Comparison of ENCODE assay signal across 21 cellular contexts in the genomic region with DNA sequence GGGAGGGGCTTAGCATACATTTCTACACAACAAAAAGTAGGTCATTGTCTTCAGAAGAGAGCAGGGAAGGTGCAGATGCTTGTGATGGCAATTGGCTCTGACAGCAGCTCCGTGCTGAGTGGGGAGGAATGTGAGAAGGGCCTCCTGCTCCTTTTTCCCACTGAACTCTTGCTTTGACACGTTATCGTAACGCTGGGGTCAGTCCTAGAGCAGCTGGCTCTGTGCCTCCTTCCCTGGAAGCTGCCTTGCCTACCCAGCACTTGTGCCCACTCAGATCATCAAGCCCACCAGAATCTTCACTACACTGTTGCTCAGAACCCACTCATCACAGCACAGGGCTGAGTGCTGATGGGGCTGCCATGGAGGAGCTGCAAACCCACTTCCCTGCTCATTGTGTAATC. TPM values are rescaled to one million over a fixed set of nuclear protein-coding genes. Genes with fewer than 3 reads are reported as not detected.
DNase-seq lines count a peak whose midpoint lies in the region; ATAC-seq and TF ChIP-seq lines count a peak whose summit lies in the region.
"Had no signal": no experiment of that assay in that cellular context is flagged by ENCODE, and none has a peak within 500 bp of the region (broad histone marks: within the 10 kb centered on the region; RNA-seq: fewer than 3 reads in every experiment).

No MANE protein-coding gene starts in this region.

- H2BK5ac ChIP-seq in mesenchymal stem cell (ENCODE audit: low read depth, low read length, poor library complexity, severe bottlenecking), result no peak overlapping the region

- TF ChIP-seq CTCF in gastroesophageal sphincter (IDR thresholded peaks at IDR 0.05) (no peak), thoracic aorta (IDR thresholded peaks at IDR 0.05) (no peak)

- H3K23ac ChIP-seq in mesenchymal stem cell (ENCODE audit: low read length in 2 of 2), result no peak overlapping the region

- no peak overlapping the region for H3K4me3 Mint-ChIP-seq in activated T-helper 17 cell treated with anti-CD3 and anti-CD28 coated beads, Interleukin-2, amount 50 U/mL, for 72 hours
- H3K4me3 Mint-ChIP-seq: activated B cell treated with CpG ODN at 0.5 μM for 24 hours; activated CD4-positive, alpha-beta memory T cell treated with anti-CD3 and anti-CD28 coated beads, Interleukin-2, amount 10 ng/mL, durations not matched to agents 7 days and 5 days; T-helper 2 cell treated with Interferon-gamma antibody and Interleukin-4, amounts not matched to agents 5 μg/mL and 100 μg/mL, for 36 hours had no signal

- H3K9me3 ChIP-seq in gastroesophageal sphincter, result no peaks in the 10 kb centered on the region
- no peaks in the 10 kb centered on the region for H3K9me3 ChIP-seq in mesenchymal stem cell (ENCODE audit: control insufficient read depth, low read length)
- H3K9me3 ChIP-seq in thoracic aorta, result no peaks in the 10 kb centered on the region
- H3K9me3 ChIP-seq: mucosa of descending colon, SJSA1 had no signal

- no peak overlapping the region for H3K4me3 ChIP-seq in gastroesophageal sphincter
- no peak overlapping the region for H3K4me3 ChIP-seq in mesenchymal stem cell (ENCODE audit: insufficient read depth in 1 of 2, low read depth in 1 of 2, low read length in 2 of 2)
- no peak overlapping the region for H3K4me3 ChIP-seq in thoracic aorta
- H3K4me3 ChIP-seq: mucosa of descending colon, SJSA1 had no signal

- H2AK5ac ChIP-seq in mesenchymal stem cell (ENCODE audit: low read length, severe bottlenecking), result no peak overlapping the region

- no peak overlapping the region for H2BK120ac ChIP-seq in mesenchymal stem cell (ENCODE audit: low read depth, low read length)

- H3K14ac ChIP-seq in mesenchymal stem cell (ENCODE audit: low read length in 2 of 2), result no peak overlapping the region

- TF ChIP-seq POLR2A in gastroesophageal sphincter (IDR thresholded peaks at IDR 0.05), result no peak

- no peak overlapping the region for H4K8ac ChIP-seq in mesenchymal stem cell (ENCODE audit: low read length)

- no peaks in the 10 kb centered on the region for H3K4me1 Mint-ChIP-seq in activated T-helper 17 cell treated with anti-CD3 and anti-CD28 coated beads, Interleukin-2, amount 50 U/mL, for 72 hours
- H3K4me1 Mint-ChIP-seq: activated B cell treated with CpG ODN at 0.5 μM for 24 hours; activated CD4-positive, alpha-beta memory T cell treated with anti-CD3 and anti-CD28 coated beads, Interleukin-2, amount 10 ng/mL, durations not matched to agents 7 days and 5 days had no signal

- no peaks in the 10 kb centered on the region for H3K36me3 Mint-ChIP-seq in activated T-helper 17 cell treated with anti-CD3 and anti-CD28 coated beads, Interleukin-2, amount 50 U/mL, for 72 hours (ENCODE audit: low read depth)

- no peak overlapping the region for H2BK15ac ChIP-seq in mesenchymal stem cell (ENCODE audit: low read depth, poor library complexity, severe bottlenecking)

- H3K27ac ChIP-seq in gastroesophageal sphincter (peak overlapping the region in 3 of 4 donors; percentile 55 to 65 (median 59)), mesenchymal stem cell (ENCODE audit: low read length, poor library complexity, severe bottlenecking) (no peak overlapping the region), thoracic aorta (peak overlapping the region; percentile 34)
- H3K27ac ChIP-seq: 22Rv1, SJSA1 had no signal

- no peaks in the 10 kb centered on the region for H3K79me1 ChIP-seq in mesenchymal stem cell (replicated peaks; ENCODE audit: low read length, poor library complexity, severe bottlenecking)

- H3K4me2 ChIP-seq in mesenchymal stem cell (ENCODE audit: low read length, poor library complexity, severe bottlenecking), result no peak overlapping the region

- WGBS in gastroesophageal sphincter (ENCODE audit: low coverage in 1 of 2), 2 donors, result 13 to 37% methylated on average over 4 of the region's 4 CpGs
- WGBS in mesenchymal stem cell, result 63% methylated on average over 4 of the region's 4 CpGs

- H3K4ac ChIP-seq in mesenchymal stem cell (ENCODE audit: low read depth in 1 of 2, low read length in 2 of 2), result no peak overlapping the region

- H3K18ac ChIP-seq in mesenchymal stem cell (ENCODE audit: low read depth in 1 of 2, low read length in 2 of 2), result no peak overlapping the region

- TF ChIP-seq EP300 in gastroesophageal sphincter (IDR thresholded peaks at IDR 0.05), result no peak

- H3K9me3 Mint-ChIP-seq in activated T-helper 17 cell treated with anti-CD3 and anti-CD28 coated beads, Interleukin-2, amount 50 U/mL, for 72 hours, result no peaks in the 10 kb centered on the region
- H3K9me3 Mint-ChIP-seq: activated CD4-positive, alpha-beta memory T cell treated with anti-CD3 and anti-CD28 coated beads, Interleukin-2, amount 10 ng/mL, durations not matched to agents 7 days and 5 days; T-helper 2 cell treated with Interferon-gamma antibody and Interleukin-4, amounts not matched to agents 5 μg/mL and 100 μg/mL, for 36 hours had no signal

- no peak overlapping the region for H3K27ac Mint-ChIP-seq in activated T-helper 17 cell treated with anti-CD3 and anti-CD28 coated beads, Interleukin-2, amount 50 U/mL, for 72 hours
- H3K27ac Mint-ChIP-seq: activated B cell treated with CpG ODN at 0.5 μM for 24 hours; activated CD4-positive, alpha-beta memory T cell treated with anti-CD3 and anti-CD28 coated beads, Interleukin-2, amount 10 ng/mL, durations not matched to agents 7 days and 5 days; T-helper 2 cell treated with Interferon-gamma antibody and Interleukin-4, amounts not matched to agents 5 μg/mL and 100 μg/mL, for 36 hours had no signal

- no peak overlapping the region for H2AFZ ChIP-seq in mesenchymal stem cell (ENCODE audit: low read depth, low read length)

- peak overlapping the region; percentile 58 for H4K91ac ChIP-seq in mesenchymal stem cell (ENCODE audit: low read length)

- H3K4me1 ChIP-seq in gastroesophageal sphincter (peaks cover 4 to 60% (median 5%) of the 10 kb centered on the region in 3 donors), mesenchymal stem cell (ENCODE audit: control insufficient read depth, insufficient read depth, low read depth, low read length) (peaks cover 3% of the 10 kb centered on the region), thoracic aorta (ENCODE audit: control insufficient read depth in 1 of 2, low read depth in 2 of 2) (peaks cover 3 to 67% of the 10 kb centered on the region in 2 donors)

- ATAC-seq in gastroesophageal sphincter (peak; percentile 10), thoracic aorta (ENCODE audit: insufficient number of reproducible peaks, low FRiP score, low read depth) (no peak)
- no peak for ATAC-seq in activated T-helper 17 cell treated with anti-CD3 and anti-CD28 coated beads, Interleukin-2, amount 50 U/mL, for 72 hours (replicated peaks)
- ATAC-seq: mucosa of descending colon; stimulated activated naive CD8-positive, alpha-beta T cell treated with anti-CD3 and anti-CD28 coated beads, Interleukin-15, Interleukin-2, amounts not matched to agents 100 U/mL and 50 U/mL, for 24 hours had no signal

- H3K27me3 ChIP-seq in gastroesophageal sphincter (no peaks in the 10 kb centered on the region), mesenchymal stem cell (ENCODE audit: control insufficient read depth in 1 of 2, insufficient read depth in 1 of 2, low read length in 2 of 2) (no peaks in the 10 kb centered on the region), thoracic aorta (replicated peaks; ENCODE audit: insufficient read depth) (no peaks in the 10 kb centered on the region)
- H3K27me3 ChIP-seq: SJSA1 had no signal

- H2BK12ac ChIP-seq in mesenchymal stem cell (ENCODE audit: low read length in 2 of 2), result no peak overlapping the region

- DNase-seq in DMS 273 (lab: John Stamatoyannopoulos, UW; ENCODE audit: unreplicated experiment), result peak; percentile 2
- no peak for DNase-seq in DMS 273 treated with DMSO at 0.1 percent for 48 hours (lab: John Stamatoyannopoulos, UW)
- no peak for DNase-seq in mesenchymal stem cell
- DNase-seq in thoracic aorta (ENCODE audit: low spot score), result no peak
- DNase-seq in 8988T, result no peak
- no peak for DNase-seq in NCI-H446 (lab: John Stamatoyannopoulos, UW)
- DNase-seq: activated B cell treated with CpG ODN at 0.5 μM for 24 hours; activated CD4-positive, alpha-beta memory T cell treated with anti-CD3 and anti-CD28 coated beads, Interleukin-2, amount 10 ng/mL, durations not matched to agents 7 days and 5 days; activated naive CD4-positive, alpha-beta T cell treated with anti-CD3 and anti-CD28 coated beads, Interleukin-2, amount 50 U/mL, for 16 hours; aorta; Calu3; GOT3; mucosa of descending colon; NCI-H1105; NCI-H774; stimulated activated naive CD8-positive, alpha-beta T cell treated with anti-CD3 and anti-CD28 coated beads, Interleukin-15, Interleukin-2, amounts not matched to agents 100 U/mL and 50 U/mL, for 24 hours had no signal

- no peaks in the 10 kb centered on the region for H3K36me3 ChIP-seq in gastroesophageal sphincter
- peaks cover 0 to 3% of the 10 kb centered on the region in 2 experiments for H3K36me3 ChIP-seq in mesenchymal stem cell (ENCODE audit: control insufficient read depth in 1 of 2, insufficient read depth in 2 of 2, low read depth in 1 of 2, low read length in 2 of 2)
- no peaks in the 10 kb centered on the region for H3K36me3 ChIP-seq in thoracic aorta
- H3K36me3 ChIP-seq: SJSA1 had no signal

- no peak overlapping the region for H3K9ac ChIP-seq in mesenchymal stem cell (ENCODE audit: low read length)

- H3K27me3 Mint-ChIP-seq in activated T-helper 17 cell treated with anti-CD3 and anti-CD28 coated beads, Interleukin-2, amount 50 U/mL, for 72 hours, result peaks cover 8% of the 10 kb centered on the region

RNA-seq across cellular contexts. Expression of a gene that starts 14.9 kb away (rescaled TPM):
- total RNA-seq in gastroesophageal sphincter (10 to 100 TPM; 19.5 to 57.1 (median 43.4) TPM), thoracic aorta (100 to 1,000 TPM; 125 to 230 TPM)
- polyA plus RNA-seq in mesenchymal stem cell (2013, experiment 1 of 2), result 3.2 TPM
- polyA plus RNA-seq in mesenchymal stem cell (2013, experiment 2 of 2), result 3.0 TPM
- total RNA-seq in activated T-helper 17 cell treated with anti-CD3 and anti-CD28 coated beads, Interleukin-2, amount 50 U/mL, for 72 hours, result under 1 TPM; 0.37 to 0.58 TPM

Comparison
In these comparisons a context has a peak if more than half of its experiments do, and no peak if none do; other contexts are left out.
1. RNA of a gene that starts 14.9 kb away (total RNA-seq): 125 to 230 TPM in thoracic aorta and 19.5 to 57.1 TPM in gastroesophageal sphincter; 0.37 to 0.58 TPM in activated T-helper 17 cell treated with anti-CD3 and anti-CD28 coated beads, Interleukin-2, amount 50 U/mL, for 72 hours; every median in the first group is over 10 times any median in the second.